In the genomic region with DNA sequence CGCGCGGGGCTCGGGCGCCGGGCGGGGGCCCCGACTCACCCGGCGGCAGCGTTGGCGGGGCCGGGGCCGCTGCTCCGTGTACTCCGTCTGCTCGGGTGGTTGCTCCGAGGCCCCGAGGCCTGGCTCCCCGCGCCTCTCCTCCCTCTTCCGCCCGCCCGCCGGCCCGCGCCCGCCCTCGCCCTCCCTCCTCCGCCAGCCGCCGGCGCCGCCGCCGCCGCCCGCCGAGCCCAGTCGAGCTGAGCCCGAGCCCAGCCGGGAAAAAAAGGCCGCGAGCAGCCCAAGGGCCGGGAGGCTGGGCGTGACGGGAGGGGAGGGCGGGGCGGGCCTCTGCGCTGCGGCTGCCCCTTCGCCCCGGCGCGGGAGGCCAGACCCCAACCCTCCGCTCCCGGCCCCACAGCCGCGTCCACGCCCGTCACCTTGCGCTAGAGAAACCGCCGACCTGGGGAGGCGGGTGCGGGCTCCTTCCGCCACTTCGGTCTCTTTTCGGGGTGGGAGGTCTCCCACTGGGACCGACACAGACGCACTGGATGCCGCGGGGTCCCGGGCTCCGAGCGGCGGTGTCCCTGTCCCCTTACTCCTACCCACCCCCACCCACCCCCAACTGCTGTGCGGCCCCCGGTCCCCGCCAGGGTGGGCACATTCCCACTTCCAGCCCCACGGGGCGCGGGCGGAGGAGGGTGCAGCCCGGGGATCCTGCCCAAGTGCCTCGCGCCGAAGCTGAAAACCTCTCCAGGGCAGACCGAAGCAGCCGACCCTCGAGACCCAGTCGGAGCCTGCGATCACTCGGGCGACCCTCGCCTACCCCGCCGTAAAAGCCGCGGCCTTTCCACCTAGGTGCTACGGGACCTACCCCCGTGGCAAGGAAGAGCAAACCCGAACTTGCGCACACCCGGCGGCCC, we compare ENCODE assay signal across 8 cellular contexts. TPM values are rescaled to one million over a fixed set of nuclear protein-coding genes. Genes with fewer than 3 reads are reported as not detected.
DNase-seq lines count a peak whose midpoint lies in the region; ATAC-seq and TF ChIP-seq lines count a peak whose summit lies in the region.

Gene CERS2, minus strand, starts transcription at position 256 of the 899 bp plus-strand sequence. CDS start 5,745 bp downstream, outside the sequence.

- peak; percentile 74 for ATAC-seq in CD4-positive, alpha-beta T cell (ENCODE audit: poor library complexity)
- ATAC-seq in GM19463 (IDR thresholded peaks at IDR 0.05; ENCODE audit: unreplicated experiment): peak; percentile 53

- H3K27me3 ChIP-seq in CD4-positive, alpha-beta T cell (ENCODE audit: control insufficient read depth, insufficient read depth, low read length): no peaks in the 10 kb centered on the region
- no peaks in the 10 kb centered on the region for H3K27me3 ChIP-seq in HUES64 (ENCODE audit: insufficient read depth, low read length)

- intact Hi-C loops in CD4-positive, alpha-beta T cell (cut with DNase I, micrococcal nuclease): loop anchor here (10.0 kb wide), 2 partner anchors 510 to 720 kb away; partner anchors contain the start of gene CA14 (in 1 of the 2)

- POLR2A ChIA-PET in CD4-positive, alpha-beta T cell (lab: Charles Lee): interaction anchor here (1.1 to 2.3 kb wide), 6 partner anchors 17 to 1088 kb away, joined by 3 to 11 read pairs (median 4); partner anchors contain the start of genes CDC42SE1, MINDY1 and VPS72
- POLR2A ChIA-PET in RWPE1 (lab: Yijun Ruan, JAX; ENCODE audit: low non-redundant PET): no interaction called here

- 2% methylated on average over 104 of the region's 106 CpGs for WGBS in HUES64

- no peak for TF ChIP-seq CTCF in CD4-positive, alpha-beta T cell (IDR thresholded peaks at IDR 0.05)
- TF ChIP-seq CTCF in RWPE1 (conservative IDR thresholded peaks at IDR 0.05; ENCODE audit: low read depth): no peak
- no peak for TF ChIP-seq CTCF in neural crest cell (conservative IDR thresholded peaks at IDR 0.05)

- peak within 1 kb of the TSS; percentile 92 for H3K27ac Mint-ChIP-seq in CD4-positive, alpha-beta T cell
- peak within 1 kb of the TSS; percentile 71 for H3K27ac Mint-ChIP-seq in neural crest cell (ENCODE audit: unreplicated experiment)

- no peaks in the 10 kb centered on the region for H3K9me3 Mint-ChIP-seq in CD4-positive, alpha-beta T cell
- no peaks in the 10 kb centered on the region for H3K9me3 Mint-ChIP-seq in neural crest cell

- CTCF ChIA-PET in CD4-positive, alpha-beta T cell (lab: Charles Lee): interaction anchor here (1.5 kb wide), 1 partner anchor 31 kb away, joined by 4 read pairs; no protein-coding TSS in a partner anchor
- CTCF ChIA-PET in RWPE1 (lab: Yijun Ruan, JAX): no interaction called here

- no peaks in the 10 kb centered on the region for H3K9me3 ChIP-seq in CD4-positive, alpha-beta T cell (ENCODE audit: control insufficient read depth, low read length)
- no peaks in the 10 kb centered on the region for H3K9me3 ChIP-seq in HUES64 (ENCODE audit: insufficient read depth, low read depth, low read length)

- peak within 1 kb of the TSS; percentile 79 for H3K27ac ChIP-seq in CD4-positive, alpha-beta T cell (ENCODE audit: low read depth, low read length)
- peak within 1 kb of the TSS; percentile 61; the same call in 1 of the 2 replicates for H3K27ac ChIP-seq in HUES64 (ENCODE audit: low read depth, low read length)
- peak within 1 kb of the TSS; percentile 91 for H3K27ac ChIP-seq in RWPE1

- no peaks in the 10 kb centered on the region for H3K27me3 Mint-ChIP-seq in CD4-positive, alpha-beta T cell
- H3K27me3 Mint-ChIP-seq in neural crest cell (ENCODE audit: low read depth): no peaks in the 10 kb centered on the region

- H3K36me3 Mint-ChIP-seq in CD4-positive, alpha-beta T cell (ENCODE audit: low read depth): peaks cover 18% of the 10 kb centered on the region
- no peaks in the 10 kb centered on the region for H3K36me3 Mint-ChIP-seq in neural crest cell (ENCODE audit: low read depth)

- peaks cover 79% of the 10 kb centered on the region for H3K4me1 Mint-ChIP-seq in CD4-positive, alpha-beta T cell (ENCODE audit: low read depth)
- peaks cover 64% of the 10 kb centered on the region for H3K4me1 Mint-ChIP-seq in neural crest cell

- H3K36me3 ChIP-seq in HUES64 (ENCODE audit: insufficient read depth, low read length): 0 out of 2 replicates have a peak, but pooled peaks cover 4% of the 10 kb centered on the region

- H3K4me3 Mint-ChIP-seq in CD4-positive, alpha-beta T cell: peak within 1 kb of the TSS; percentile 92
- peak within 1 kb of the TSS; percentile 92 for H3K4me3 Mint-ChIP-seq in neural crest cell

- peak within 1 kb of the TSS; percentile 87 for H3K9ac ChIP-seq in HUES64 (ENCODE audit: low read depth, low read length)

- H3K4me1 ChIP-seq in HUES64 (ENCODE audit: insufficient read depth, low read length): peaks cover 57% of the 10 kb centered on the region

- peak within 1 kb of the TSS; percentile 75 for H3K4me3 ChIP-seq in HUES64 (ENCODE audit: low read length)

- DNase-seq in CD4-positive, alpha-beta T cell: peak; percentile 63 to 82 (median 76)
- DNase-seq in RWPE1 (ENCODE audit: low spot score) (peak; percentile 82), activated gamma-delta T cell (lab: John Stamatoyannopoulos, UW) (peak; percentile 74), fibroblast of the conjunctiva (ENCODE audit: low read depth) (peak; percentile 41), neural crest cell (ENCODE audit: low read depth, low spot score) (peak; percentile 68), stromal cell of bone marrow (ENCODE audit: low read depth) (peak; percentile 76)

RNA-seq across cellular contexts. Expression of gene CERS2, which starts in this region (rescaled TPM):
- total RNA-seq in CD4-positive, alpha-beta T cell: 10 to 100 TPM; 73.8 to 80.1 TPM
- polyA plus RNA-seq in HUES64 (2013, experiment 1 of 2): 118 TPM
- polyA plus RNA-seq in HUES64 (2013, experiment 2 of 2): 116 TPM
- 149 and 156 TPM in 2 replicates for total RNA-seq in neural crest cell

Comparison
In these comparisons a context has a peak if more than half of its experiments do, and no peak if none do; other contexts are left out.
1. Peak in every context shown above with its lines: DNase-seq, ATAC-seq, H3K4me3 ChIP-seq and H3K27ac ChIP-seq.